ENCODE assay signal across 9 cellular contexts in the genomic region with DNA sequence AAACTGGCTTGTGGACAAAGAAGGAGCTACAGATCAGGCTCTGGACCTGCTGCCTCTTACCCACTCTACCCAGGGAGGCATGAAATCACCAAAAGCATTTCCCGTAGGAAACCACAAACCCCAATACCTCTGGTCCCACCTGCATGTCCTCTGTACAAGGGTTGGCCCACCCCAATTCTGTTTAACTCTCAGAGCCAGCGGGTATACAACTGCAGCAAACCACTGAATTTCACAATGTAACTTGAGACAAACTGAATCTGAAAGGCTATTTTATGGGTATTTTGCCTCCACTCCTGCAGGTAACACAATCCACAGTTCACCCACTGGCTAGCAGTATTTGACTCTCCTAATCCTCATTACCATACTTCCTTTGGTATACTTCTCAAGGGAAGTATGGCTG.
DNase-seq lines count a peak whose midpoint lies in the region; ATAC-seq and TF ChIP-seq lines count a peak whose summit lies in the region.
"Had no signal": no experiment of that assay in that cellular context is flagged by ENCODE, and none has a peak within 500 bp of the region (broad histone marks: within the 10 kb centered on the region; RNA-seq: fewer than 3 reads in every experiment).

No MANE protein-coding gene starts in this region.

- H3K4me1 ChIP-seq in effector memory CD4-positive, alpha-beta T cell (ENCODE audit: control insufficient read depth, insufficient read depth, low read length, poor library complexity, severe bottlenecking): peaks cover 6% of the 10 kb centered on the region

- H3K27me3 ChIP-seq in effector memory CD4-positive, alpha-beta T cell (replicated peaks; ENCODE audit: control insufficient read depth, insufficient read depth, low read length, poor library complexity, severe bottlenecking): peaks cover 15% of the 10 kb centered on the region

- H3K27ac ChIP-seq in effector memory CD4-positive, alpha-beta T cell (ENCODE audit: insufficient read depth, low read length, poor library complexity, severe bottlenecking): no peak overlapping the region

- H3K9me3 ChIP-seq in effector memory CD4-positive, alpha-beta T cell (ENCODE audit: control insufficient read depth, low read length): no peaks in the 10 kb centered on the region

- H3K4me3 ChIP-seq in GM12865 (ENCODE audit: low read depth, low read length): no peak overlapping the region
- H3K4me3 ChIP-seq in effector memory CD4-positive, alpha-beta T cell (ENCODE audit: insufficient read depth, low read depth, low read length, poor library complexity, severe bottlenecking): no peak overlapping the region

- no peak for TF ChIP-seq CTCF in GM12865 (IDR thresholded peaks at IDR 0.05; ENCODE audit: insufficient read depth, low read depth, low read length, missing control alignments)

- DNase-seq in GM12865 (ENCODE audit: low read depth): peak; percentile 75
- peak; percentile 43 for DNase-seq in SW480 (ENCODE audit: low spot score)
- DNase-seq in KG1 (lab: John Stamatoyannopoulos, UW): no peak
- no peak for DNase-seq in effector memory CD4-positive, alpha-beta T cell
- no peak for DNase-seq in cortex of kidney (lab: John Stamatoyannopoulos, UW)
- no peak for DNase-seq in activated T-cell treated with anti-CD3 and anti-CD28 coated beads for 4 hours
- DNase-seq: activated CD4-positive, alpha-beta T cell treated with anti-CD3 and anti-CD28 coated beads for 36 hours had no signal

- ATAC-seq in GM21360 (IDR thresholded peaks at IDR 0.05; ENCODE audit: unreplicated experiment) (peak; percentile 76), HG03175 (IDR thresholded peaks at IDR 0.05; ENCODE audit: unreplicated experiment) (peak; percentile 56)
- ATAC-seq: activated CD4-positive, alpha-beta T cell treated with anti-CD3 and anti-CD28 coated beads for 36 hours had no signal

- H3K36me3 ChIP-seq in effector memory CD4-positive, alpha-beta T cell (ENCODE audit: control insufficient read depth, insufficient read depth, low read length): no peaks in the 10 kb centered on the region

Comparison
In these comparisons a context has a peak if more than half of its experiments do, and no peak if none do; other contexts are left out.
1. DNase-seq: peak in GM12865 (single experiment) and SW480 (single experiment); none in KG1 (single experiment), effector memory CD4-positive, alpha-beta T cell (0 of 3), cortex of kidney (single experiment) and activated T-cell treated with anti-CD3 and anti-CD28 coated beads for 4 hours (single experiment).